In the genomic region with DNA sequence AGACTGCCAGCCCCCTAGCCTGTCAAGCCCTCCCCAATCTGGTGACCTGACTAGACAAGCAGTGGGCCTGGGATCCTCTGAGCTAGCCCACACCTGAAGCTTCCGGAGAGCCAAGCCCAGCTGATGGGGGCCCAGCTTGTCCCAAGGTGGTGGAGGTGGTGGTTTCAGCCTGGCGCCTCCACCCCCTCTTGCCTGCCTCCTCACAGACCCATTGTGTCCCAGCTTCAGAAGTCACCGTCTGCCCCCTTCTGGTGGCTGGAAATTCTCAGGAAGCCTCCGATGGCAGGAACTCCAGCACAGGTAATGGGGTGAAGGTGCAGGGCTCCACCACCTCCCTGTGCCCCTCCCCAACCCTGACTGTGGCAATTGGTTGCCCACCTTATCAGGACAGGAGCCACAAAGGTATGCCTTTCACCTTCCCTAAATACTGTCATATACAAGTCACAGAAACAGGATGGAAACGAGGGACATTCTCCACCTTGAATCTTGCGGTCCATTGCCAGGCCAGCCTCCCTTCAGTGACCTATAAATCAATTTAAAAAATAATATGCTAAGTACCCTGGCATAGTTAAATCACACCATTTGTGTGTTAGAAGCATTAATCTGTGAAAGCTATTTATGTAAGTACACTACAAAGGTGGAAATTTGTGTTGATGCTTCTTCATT, we compare ENCODE assay signal across 8 cellular contexts.
A peak's percentile ranks its signal among the peaks of the same experiment; 100 is the strongest.
DNase-seq lines count a peak whose midpoint lies in the region; ATAC-seq and TF ChIP-seq lines count a peak whose summit lies in the region.

No MANE protein-coding gene starts in this region.

- H3K9ac ChIP-seq in HCT116 (ENCODE audit: low read length) (no peak overlapping the region), OCI-LY3 (ENCODE audit: low read length) (no peak overlapping the region)

- peaks cover 2 to 6% of the 10 kb centered on the region in 2 experiments; a peak in 1 of 4 replicates for H3K4me1 ChIP-seq in HCT116 (ENCODE audit: control insufficient read depth in 1 of 2, insufficient read depth in 2 of 2, low read length in 2 of 2)
- H3K4me1 ChIP-seq in OCI-LY3 (ENCODE audit: low read length), result no peaks in the 10 kb centered on the region
- H3K4me1 ChIP-seq in right atrium auricular region, result no peaks in the 10 kb centered on the region

- H3K4me3 ChIP-seq in HCT116 (replicated peaks in 1 of 2; ENCODE audit: low read depth in 1 of 2, low read length in 2 of 2) (no peak overlapping the region), OCI-LY3 (ENCODE audit: low read length) (no peak overlapping the region), right atrium auricular region (no peak overlapping the region), retinal pigment epithelial cell (ENCODE audit: low read length) (no peak overlapping the region)

- H3K79me2 ChIP-seq in HCT116 (ENCODE audit: insufficient read depth, low read length) (no peaks in the 10 kb centered on the region), OCI-LY3 (ENCODE audit: low read length) (no peaks in the 10 kb centered on the region)

- peak; percentile 92 for ATAC-seq in HCT116
- no peak for ATAC-seq in HG02852 (IDR thresholded peaks at IDR 0.05; ENCODE audit: unreplicated experiment)
- ATAC-seq in HG03457 (IDR thresholded peaks at IDR 0.05; ENCODE audit: unreplicated experiment), result no peak

- BruUV-seq in HCT116 (replicated peaks; lab: Mats Ljungman, UMichigan), result no TSS peak

- H3K4me2 ChIP-seq in HCT116 (ENCODE audit: low read length) (no peak overlapping the region), OCI-LY3 (ENCODE audit: low read length) (no peak overlapping the region)

- no peaks in the 10 kb centered on the region for H3K9me2 ChIP-seq in HCT116 (ENCODE audit: insufficient read depth)

- peak in 8 of 14 donors; percentile 1 to 17 (median 6) for DNase-seq in C1 segment of cervical spinal cord (lab: John Stamatoyannopoulos, UW)
- DNase-seq in HCT116 (ENCODE audit: low read depth, low spot score), result peak; percentile 51
- DNase-seq in activated naive CD8-positive, alpha-beta T cell treated with anti-CD3 and anti-CD28 coated beads, Interleukin-2, amount 50 U/mL, for 16 hours (ENCODE audit: low read depth, low spot score), result peak; percentile 6
- peak; percentile 61 for DNase-seq in right atrium auricular region (ENCODE audit: low spot score)
- DNase-seq in retinal pigment epithelial cell (ENCODE audit: low read depth), result peak; percentile 8

- H3K36me3 ChIP-seq in HCT116 (ENCODE audit: control insufficient read depth in 1 of 2, insufficient read depth in 2 of 2, low read length in 2 of 2) (no peaks in the 10 kb centered on the region), OCI-LY3 (replicated peaks; ENCODE audit: low read depth, low read length) (no peaks in the 10 kb centered on the region), right atrium auricular region (no peaks in the 10 kb centered on the region)

- peak; percentile 89 for TF ChIP-seq RAD21 in HCT116 (IDR thresholded peaks at IDR 0.05; ENCODE audit: low read depth)

- no peak for TF ChIP-seq POLR2A in HCT116 (IDR thresholded peaks at IDR 0.05; ENCODE audit: borderline replicate concordance, extremely low read depth, insufficient read depth, insufficient read length)

- RAD21 ChIA-PET in HCT116 (lab: Charles Lee; ENCODE audit: low non-redundant PET in 1 of 2, low total read pairs in 2 of 2, uncharacterized antibody in 2 of 2, unreplicated experiment in 2 of 2), result interaction anchor here in 1 of 2 experiments (1.0 kb wide), 1 partner anchor 64 kb away, joined by 5 read pairs; no protein-coding TSS in a partner anchor

- H2AFZ ChIP-seq in HCT116 (ENCODE audit: low read depth, low read length, poor library complexity, severe bottlenecking) (no peak overlapping the region), OCI-LY3 (ENCODE audit: low read depth, low read length) (no peak overlapping the region)

- TF ChIP-seq CTCF in HCT116 (IDR thresholded peaks at IDR 0.05 in 2 of 3, conservative IDR thresholded peaks at IDR 0.05 in 1 of 3; ENCODE audit: borderline replicate concordance in 1 of 3, insufficient read depth in 1 of 3, low read depth in 2 of 3, low read length in 2 of 3) (peak; percentile 72 to 79 (median 72)), OCI-LY3 (IDR thresholded peaks at IDR 0.05; ENCODE audit: low read depth, low read length) (peak; percentile 71), right atrium auricular region (IDR thresholded peaks at IDR 0.05) (peak in 1 of 2 donors; percentile 72), retinal pigment epithelial cell (conservative IDR thresholded peaks at IDR 0.05; ENCODE audit: low read depth, low read length) (peak; percentile 74)

- CTCF ChIA-PET in HCT116 (lab: Charles Lee), result interaction anchor here (0.8 to 2.9 kb wide), 14 partner anchors 9 to 514 kb away, joined by 3 to 23 read pairs (median 3); no protein-coding TSS in a partner anchor

- H3K9me3 ChIP-seq in HCT116 (ENCODE audit: control insufficient read depth in 1 of 2, insufficient read depth in 1 of 2, low read depth in 1 of 2, low read length in 2 of 2), result no peaks in the 10 kb centered on the region
- H3K9me3 ChIP-seq in OCI-LY3 (ENCODE audit: insufficient read depth, low read length), result no peaks in the 10 kb centered on the region
- no peaks in the 10 kb centered on the region for H3K9me3 ChIP-seq in right atrium auricular region

- H3K27me3 ChIP-seq in HCT116 (ENCODE audit: insufficient read depth, low read length) (no peaks in the 10 kb centered on the region), OCI-LY3 (ENCODE audit: low read depth, low read length) (peaks cover 25% of the 10 kb centered on the region), right atrium auricular region (no peaks in the 10 kb centered on the region)

- intact Hi-C loops in HCT116 (cut with micrococcal nuclease), result loop anchor here (1.0 to 5.0 kb wide), 5 partner anchors 65 to 510 kb away; a partner anchor contains a TSS

- POLR2A ChIA-PET in HCT116 (lab: Charles Lee), result no interaction called here

- no peaks in the 10 kb centered on the region for H4K20me1 ChIP-seq in HCT116 (ENCODE audit: insufficient read depth)
- no peaks in the 10 kb centered on the region for H4K20me1 ChIP-seq in OCI-LY3 (ENCODE audit: insufficient read depth, low read length)

- H3K27ac ChIP-seq in HCT116 (ENCODE audit: low read depth, low read length) (no peak overlapping the region), OCI-LY3 (ENCODE audit: low read length) (no peak overlapping the region), right atrium auricular region (no peak overlapping the region)

TF ChIP-seq in HCT116, 20 proteins besides CTCF, POLR2A, EP300 and RAD21:
- TF ChIP-seq SIN3A (IDR thresholded peaks at IDR 0.05; ENCODE audit: low read depth), result no peak
- TF ChIP-seq, protein P1, sequence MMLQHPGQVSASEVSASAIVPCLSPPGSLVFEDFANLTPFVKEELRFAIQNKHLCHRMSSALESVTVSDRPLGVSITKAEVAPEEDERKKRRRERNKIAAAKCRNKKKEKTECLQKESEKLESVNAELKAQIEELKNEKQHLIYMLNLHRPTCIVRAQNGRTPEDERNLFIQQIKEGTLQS (IDR thresholded peaks at IDR 0.05), result no peak
- no peak for TF ChIP-seq FOSL1 (IDR thresholded peaks at IDR 0.05; ENCODE audit: low read depth)
- TF ChIP-seq EZH2 (IDR thresholded peaks at IDR 0.05), result no peak
- TF ChIP-seq, protein P2, sequence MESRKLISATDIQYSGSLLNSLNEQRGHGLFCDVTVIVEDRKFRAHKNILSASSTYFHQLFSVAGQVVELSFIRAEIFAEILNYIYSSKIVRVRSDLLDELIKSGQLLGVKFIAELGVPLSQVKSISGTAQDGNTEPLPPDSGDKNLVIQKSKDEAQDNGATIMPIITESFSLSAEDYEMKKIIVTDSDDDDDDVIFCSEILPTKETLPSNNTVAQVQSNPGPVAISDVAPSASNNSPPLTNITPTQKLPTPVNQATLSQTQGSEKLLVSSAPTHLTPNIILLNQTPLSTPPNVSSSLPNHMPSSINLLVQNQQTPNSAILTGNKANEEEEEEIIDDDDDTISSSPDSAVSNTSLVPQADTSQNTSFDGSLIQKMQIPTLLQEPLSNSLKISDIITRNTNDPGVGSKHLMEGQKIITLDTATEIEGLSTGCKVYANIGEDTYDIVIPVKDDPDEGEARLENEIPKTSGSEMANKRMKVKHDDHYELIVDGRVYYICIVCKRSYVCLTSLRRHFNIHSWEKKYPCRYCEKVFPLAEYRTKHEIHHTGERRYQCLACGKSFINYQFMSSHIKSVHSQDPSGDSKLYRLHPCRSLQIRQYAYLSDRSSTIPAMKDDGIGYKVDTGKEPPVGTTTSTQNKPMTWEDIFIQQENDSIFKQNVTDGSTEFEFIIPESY (IDR thresholded peaks at IDR 0.05; ENCODE audit: extremely low read depth, insufficient replicate concordance, low read length), result no peak
- no peak for TF ChIP-seq SP1 (IDR thresholded peaks at IDR 0.05; ENCODE audit: low read depth)
- TF ChIP-seq, protein P3, sequence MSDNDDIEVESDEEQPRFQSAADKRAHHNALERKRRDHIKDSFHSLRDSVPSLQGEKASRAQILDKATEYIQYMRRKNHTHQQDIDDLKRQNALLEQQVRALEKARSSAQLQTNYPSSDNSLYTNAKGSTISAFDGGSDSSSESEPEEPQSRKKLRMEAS (IDR thresholded peaks at IDR 0.05), result no peak
- TF ChIP-seq SRF (IDR thresholded peaks at IDR 0.05; ENCODE audit: low read depth), result no peak
- no peak for TF ChIP-seq CEBPB (IDR thresholded peaks at IDR 0.05; ENCODE audit: low read depth)
- TF ChIP-seq JUND (IDR thresholded peaks at IDR 0.05), result no peak
- TF ChIP-seq ELF1 (IDR thresholded peaks at IDR 0.05; ENCODE audit: borderline replicate concordance, low read depth), result no peak
- TF ChIP-seq ZFX (IDR thresholded peaks at IDR 0.05), result no peak
- TF ChIP-seq TCF7L2 (IDR thresholded peaks at IDR 0.05; ENCODE audit: borderline replicate concordance, extremely low read depth, insufficient read depth, insufficient read length), result no peak
- no peak for TF ChIP-seq YY1 (IDR thresholded peaks at IDR 0.05; ENCODE audit: extremely low read depth, insufficient replicate concordance, low read depth, low read length)
- TF ChIP-seq EGR1 (IDR thresholded peaks at IDR 0.05; ENCODE audit: low read depth), result no peak

Comparison
In these comparisons a context has a peak if more than half of its experiments do, and no peak if none do; other contexts are left out.
1. DNase-seq: peak in every context shown above with its lines; median percentile 61 in right atrium auricular region; 51 in HCT116; 8 in retinal pigment epithelial cell; 6 in activated naive CD8-positive, alpha-beta T cell treated with anti-CD3 and anti-CD28 coated beads, Interleukin-2, amount 50 U/mL, for 16 hours; 6 in C1 segment of cervical spinal cord.